Comparison of ENCODE assay signal across 18 cellular contexts in the genomic region with DNA sequence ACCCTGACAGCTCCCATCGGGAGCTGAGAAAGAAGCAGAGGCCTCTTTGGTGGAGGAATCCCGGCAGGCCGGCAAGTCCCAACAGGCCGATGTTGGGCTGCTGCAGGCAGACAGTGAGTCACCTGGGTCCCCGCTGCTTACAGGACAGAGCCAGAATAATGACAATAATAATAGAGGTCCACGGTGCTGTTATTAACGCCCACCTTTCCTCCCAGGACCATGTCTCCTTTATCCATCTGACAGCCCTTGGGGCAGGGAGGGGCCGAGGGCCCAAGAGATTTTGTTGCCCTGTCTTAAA. TPM values are rescaled to one million over a fixed set of nuclear protein-coding genes. Genes with fewer than 3 reads are reported as not detected.
DNase-seq lines count a peak whose midpoint lies in the region.
"Had no signal": no experiment of that assay in that cellular context is flagged by ENCODE, and none has a peak within 500 bp of the region (broad histone marks: within the 10 kb centered on the region; RNA-seq: fewer than 3 reads in every experiment).

No MANE protein-coding gene starts in this region.

- peak overlapping the region; percentile 37 for H3K4ac ChIP-seq in trophoblast cell (ENCODE audit: low read depth, low read length)

- H3K79me2 ChIP-seq in trophoblast cell (ENCODE audit: control insufficient read depth, insufficient read depth, low read length, poor library complexity), result no peaks in the 10 kb centered on the region

- peaks cover 8% of the 10 kb centered on the region for H3K79me1 ChIP-seq in trophoblast cell (ENCODE audit: low read length)

- H4K12ac ChIP-seq in trophoblast cell (ENCODE audit: low read depth, low read length), result no peak overlapping the region

- H4K20me1 ChIP-seq in BLaER1 treated with 17β-estradiol and CSF1 and Interleukin-3, amounts not matched to agents 10 nM and 100 nM, result no peaks in the 10 kb centered on the region

- H2BK120ac ChIP-seq in trophoblast cell (ENCODE audit: insufficient read depth, low read length, poor library complexity), result peak overlapping the region; percentile 85

- H2BK12ac ChIP-seq in trophoblast cell (ENCODE audit: low read length), result no peak overlapping the region

- H3K36me3 ChIP-seq in BLaER1 treated with 17β-estradiol and CSF1 and Interleukin-3, amounts not matched to agents 10 nM and 100 nM, result no peaks in the 10 kb centered on the region
- no peaks in the 10 kb centered on the region for H3K36me3 ChIP-seq in trophoblast cell (ENCODE audit: control insufficient read depth in 1 of 2, insufficient read depth in 2 of 2, low read length in 2 of 2)
- H3K36me3 ChIP-seq: BE2C had no signal

- no peak overlapping the region for H3K9ac ChIP-seq in BLaER1 treated with 17β-estradiol and CSF1 and Interleukin-3, amounts not matched to agents 10 nM and 100 nM
- no peak overlapping the region for H3K9ac ChIP-seq in trophoblast cell (ENCODE audit: low read length)

- no peak overlapping the region for H3K4me3 ChIP-seq in BLaER1 treated with 17β-estradiol and CSF1 and Interleukin-3, amounts not matched to agents 10 nM and 100 nM
- no peak overlapping the region for H3K4me3 ChIP-seq in trophoblast cell (ENCODE audit: low read depth, low read length)
- H3K4me3 ChIP-seq: body of pancreas, coronary artery had no signal

- H3K4me2 ChIP-seq in BLaER1 treated with 17β-estradiol and CSF1 and Interleukin-3, amounts not matched to agents 10 nM and 100 nM, result peak overlapping the region in 6 of 11 experiments; percentile 7 to 77 (median 69); a peak in 8 of 22 replicates
- no peak overlapping the region for H3K4me2 ChIP-seq in trophoblast cell (ENCODE audit: low read length)

- H2BK5ac ChIP-seq in trophoblast cell (ENCODE audit: low read depth, low read length, poor library complexity), result peak overlapping the region; percentile 65

- H3K18ac ChIP-seq in trophoblast cell (ENCODE audit: low read length), result no peak overlapping the region

- H4K8ac ChIP-seq in trophoblast cell (ENCODE audit: low read depth, low read length), result no peak overlapping the region

- peak overlapping the region; percentile 85 for H4K91ac ChIP-seq in trophoblast cell (ENCODE audit: low read depth, low read length)

- H3K9me3 ChIP-seq in BLaER1 treated with 17β-estradiol and CSF1 and Interleukin-3, amounts not matched to agents 10 nM and 100 nM (replicated peaks in 1 of 11), result no peaks in the 10 kb centered on the region
- H3K9me3 ChIP-seq in trophoblast cell (ENCODE audit: insufficient read depth, low read depth, low read length), result no peaks in the 10 kb centered on the region
- H3K9me3 ChIP-seq: BE2C, body of pancreas had no signal

- DNase-seq in NCI-H69 (lab: John Stamatoyannopoulos, UW) (peak; percentile 58), epithelial cell of prostate (ENCODE audit: low read depth, low spot score) (peak; percentile 75), trophoblast cell (peak in 1 of 2 donors; percentile 12), NCI-H748 (lab: John Stamatoyannopoulos, UW; ENCODE audit: unreplicated experiment) (no peak), NCI-H82 treated with DMSO at 0.1 percent for 48 hours (lab: John Stamatoyannopoulos, UW; ENCODE audit: unreplicated experiment) (no peak), superior temporal gyrus (ENCODE audit: extremely low spot score) (no peak), NCI-H1930 (lab: John Stamatoyannopoulos, UW) (no peak)
- DNase-seq: activated effector memory CD4-positive, alpha-beta T cell treated with anti-CD3 and anti-CD28 coated beads, Interleukin-2, amount 50 U/mL, for 16 hours; activated T-cell treated with anti-CD3 and anti-CD28 coated beads for 4 hours; BE2C; DMS79 treated with DMSO at 0.1 percent for 48 hours; NCI-H748 treated with DMSO at 0.1 percent for 48 hours; SHP77; stimulated activated CD4-positive, alpha-beta T cell treated with anti-CD3 and anti-CD28 coated beads, Interleukin-4, amount 100 ng/mL, for 4 hours; SW 1271 had no signal

- no peak overlapping the region for H3K27ac ChIP-seq in BLaER1 treated with 17β-estradiol and CSF1 and Interleukin-3, amounts not matched to agents 10 nM and 100 nM
- H3K27ac ChIP-seq in epithelial cell of prostate (peak overlapping the region; percentile 90), trophoblast cell (ENCODE audit: low read depth, low read length) (no peak overlapping the region)
- H3K27ac ChIP-seq: body of pancreas, coronary artery had no signal

- H2AFZ ChIP-seq in trophoblast cell (ENCODE audit: insufficient read depth, low read length, poor library complexity), result no peak overlapping the region

- no peaks in the 10 kb centered on the region for H3K27me3 ChIP-seq in BLaER1 treated with 17β-estradiol and CSF1 and Interleukin-3, amounts not matched to agents 10 nM and 100 nM
- no peaks in the 10 kb centered on the region for H3K27me3 ChIP-seq in trophoblast cell (ENCODE audit: insufficient read depth, low read length)
- H3K27me3 ChIP-seq: BE2C, body of pancreas had no signal

- H3K14ac ChIP-seq in trophoblast cell (ENCODE audit: low read length), result no peak overlapping the region

- WGBS in trophoblast cell (ENCODE audit: extremely low coverage, insufficient coverage, insufficient read length), result no CpG with 5 or more reads among the region's 8 CpGs

- no peak overlapping the region for H2AK5ac ChIP-seq in trophoblast cell (ENCODE audit: low read length)

- peaks cover 0 to 53% (median 13%) of the 10 kb centered on the region in 10 experiments; a peak in 15 of 20 replicates for H3K4me1 ChIP-seq in BLaER1 treated with 17β-estradiol and CSF1 and Interleukin-3, amounts not matched to agents 10 nM and 100 nM
- peaks cover 25 to 34% of the 10 kb centered on the region in 2 experiments for H3K4me1 ChIP-seq in trophoblast cell (ENCODE audit: control insufficient read depth in 1 of 2, insufficient read depth in 2 of 2, low read length in 2 of 2)

- no peak overlapping the region for H3K23ac ChIP-seq in trophoblast cell (ENCODE audit: low read length)

RNA-seq across cellular contexts. Expression of gene MAGEF1, which starts 29.3 kb away (rescaled TPM):
- 28.9 and 31.1 TPM in 2 replicates for polyA plus RNA-seq in trophoblast cell (2013)

Comparison
In these comparisons a context has a peak if more than half of its experiments do, and no peak if none do; other contexts are left out.
1. DNase-seq: peak in NCI-H69 (single experiment) and epithelial cell of prostate (single experiment); none in NCI-H748 (single experiment), NCI-H82 treated with DMSO at 0.1 percent for 48 hours (single experiment), superior temporal gyrus (single experiment) and NCI-H1930 (0 of 2).